In genomic region chr1:234014208-234014607, GRCh38 we compare ENCODE assay signal across 26 cellular contexts.
"Had no signal": no experiment of that assay in that cellular context is flagged by ENCODE, and none has a peak within 500 bp of the region (broad histone marks: within the 10 kb centered on the region; RNA-seq: fewer than 3 reads in every experiment).

No MANE protein-coding gene starts in this region.

- H3K4me3 Mint-ChIP-seq: immature natural killer cell; naive thymus-derived CD8-positive, alpha-beta T cell; nephron; neural crest cell; stimulated activated naive B cell treated with anti-CD40 and anti-IgM and Interleukin-4, amounts not matched to agents 10 μg/mL and 1 μg/mL and 100 μg/mL, for 72 hours had no signal

- DNase-seq: immature natural killer cell; kidney; left colon; left lung; lower lobe of right lung; mammary epithelial cell; mesenchymal stem cell; naive thymus-derived CD8-positive, alpha-beta T cell; nucleus accumbens; pancreas; posterior cingulate gyrus; retina; right cardiac atrium; stimulated activated CD4-positive, alpha-beta T cell treated with anti-CD3 and anti-CD28 coated beads, Interleukin-12 subunit alpha, Interleukin-12 subunit beta, amount 100 ng/mL, for 4 hours; stimulated activated CD4-positive, alpha-beta T cell treated with anti-CD3 and anti-CD28 coated beads, Interleukin-15, amount 100 ng/mL, for 24 hours; stimulated activated CD4-positive, alpha-beta T cell treated with anti-CD3 and anti-CD28 coated beads, Interleukin-2, amount 100 ng/mL, for 24 hours; stimulated activated CD4-positive, alpha-beta T cell treated with anti-CD3 and anti-CD28 coated beads, Interleukin-4, amount 100 ng/mL, for 1 hour; stimulated activated naive B cell treated with anti-CD40 and anti-IgM and Interleukin-4, amounts not matched to agents 10 μg/mL and 1 μg/mL and 100 μg/mL, for 72 hours; stimulated activated naive CD8-positive, alpha-beta T cell treated with anti-CD3 and anti-CD28 coated beads, Interleukin-15, Interleukin-2, amounts not matched to agents 100 U/mL and 50 U/mL, for 24 hours; stomach; testis; thyroid gland; transverse colon; upper lobe of left lung had no signal

- H3K36me3 Mint-ChIP-seq: immature natural killer cell; stimulated activated naive B cell treated with anti-CD40 and anti-IgM and Interleukin-4, amounts not matched to agents 10 μg/mL and 1 μg/mL and 100 μg/mL, for 72 hours had no signal

- H3K4me1 Mint-ChIP-seq: immature natural killer cell; naive thymus-derived CD8-positive, alpha-beta T cell; nephron; neural crest cell; stimulated activated naive B cell treated with anti-CD40 and anti-IgM and Interleukin-4, amounts not matched to agents 10 μg/mL and 1 μg/mL and 100 μg/mL, for 72 hours had no signal

- H3K27ac Mint-ChIP-seq: immature natural killer cell; naive thymus-derived CD8-positive, alpha-beta T cell; nephron; stimulated activated naive B cell treated with anti-CD40 and anti-IgM and Interleukin-4, amounts not matched to agents 10 μg/mL and 1 μg/mL and 100 μg/mL, for 72 hours had no signal
